8 cellular contexts compared by ENCODE assay signal in the genomic region with DNA sequence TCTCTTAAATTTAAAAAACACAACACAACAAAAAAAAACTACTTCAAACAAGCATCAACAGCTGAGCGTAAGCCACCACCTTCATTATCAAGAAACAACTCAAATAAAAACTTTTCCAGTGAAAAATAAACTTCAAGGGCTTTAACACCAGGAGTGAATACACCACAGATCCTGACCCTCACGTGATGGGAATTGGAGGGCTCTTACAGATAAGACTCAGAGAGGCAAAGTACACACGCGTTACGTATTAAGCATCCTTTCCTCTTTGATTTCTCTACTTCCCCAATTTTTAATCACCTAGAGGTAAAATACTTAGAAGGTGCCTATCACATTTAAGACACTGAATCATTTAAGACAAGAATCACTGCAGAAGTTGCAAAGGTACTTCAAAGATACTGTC. TPM values are rescaled to one million over a fixed set of nuclear protein-coding genes. Genes with fewer than 3 reads are reported as not detected.
A peak's percentile ranks its signal among the peaks of the same experiment; 100 is the strongest.
DNase-seq lines count a peak whose midpoint lies in the region; ATAC-seq and TF ChIP-seq lines count a peak whose summit lies in the region.

No MANE protein-coding gene starts in this region.

- no peak overlapping the region for H3K4ac ChIP-seq in H9 (ENCODE audit: low read depth, low read length)

- H3K4me1 Mint-ChIP-seq in H9, result peaks cover 25% of the 10 kb centered on the region in 2 experiments
- peaks cover 11% of the 10 kb centered on the region for H3K4me1 Mint-ChIP-seq in activated T-helper 17 cell treated with anti-CD3 and anti-CD28 coated beads, Interleukin-2, amount 50 U/mL, for 72 hours

- H4K20me1 ChIP-seq in H9 (ENCODE audit: control insufficient read depth, insufficient read depth, insufficient read length), result no peaks in the 10 kb centered on the region
- no peaks in the 10 kb centered on the region for H4K20me1 ChIP-seq in hepatocyte (ENCODE audit: insufficient read depth, poor library complexity, severe bottlenecking)

- DNase-seq in H9 (no peak), hepatocyte (ENCODE audit: low spot score) (peak; percentile 72), activated gamma-delta T cell (lab: John Stamatoyannopoulos, UW) (no peak)
- no peak for DNase-seq in stimulated activated naive CD4-positive, alpha-beta T cell treated with Interleukin-2 at 50 U/mL for 16 hours (lab: John Stamatoyannopoulos, UW)
- DNase-seq in stimulated activated naive CD4-positive, alpha-beta T cell (lab: John Stamatoyannopoulos, UW), result no peak

- no peak overlapping the region for H4K5ac ChIP-seq in H9 (ENCODE audit: insufficient read length, low read depth, low read length)

- no peak overlapping the region for H2BK5ac ChIP-seq in H9 (ENCODE audit: insufficient read length, low read length)

- no peak overlapping the region for H3K18ac ChIP-seq in H9 (ENCODE audit: insufficient read length, low read depth, low read length)

- H2AFZ ChIP-seq in H9 (ENCODE audit: low read length) (peak overlapping the region; percentile 89), hepatocyte (peak overlapping the region; percentile 28)

- no peak overlapping the region for H3K14ac ChIP-seq in H9 (ENCODE audit: insufficient read depth, low read length)

- H4K91ac ChIP-seq in H9 (ENCODE audit: insufficient read length, low read depth, low read length), result no peak overlapping the region

- H2AK5ac ChIP-seq in H9 (ENCODE audit: insufficient read length, low read length), result no peak overlapping the region

- H3K56ac ChIP-seq in H9 (ENCODE audit: insufficient read length, low read depth, low read length), result no peak overlapping the region

- no peak overlapping the region for H2BK120ac ChIP-seq in H9 (ENCODE audit: low read depth, low read length, poor library complexity, severe bottlenecking)

- H3K4me3 ChIP-seq in hepatocyte (peak overlapping the region; percentile 12), skin epidermis (peak overlapping the region; percentile 33 to 55 (median 41))

- H3K27ac Mint-ChIP-seq in H9, result peak overlapping the region; percentile 79 to 88 (median 87)
- peak overlapping the region; percentile 85 for H3K27ac Mint-ChIP-seq in activated T-helper 17 cell treated with anti-CD3 and anti-CD28 coated beads, Interleukin-2, amount 50 U/mL, for 72 hours

- no peaks in the 10 kb centered on the region for H3K9me3 Mint-ChIP-seq in H9
- no peaks in the 10 kb centered on the region for H3K9me3 Mint-ChIP-seq in activated T-helper 17 cell treated with anti-CD3 and anti-CD28 coated beads, Interleukin-2, amount 50 U/mL, for 72 hours

- no peak overlapping the region for H2BK12ac ChIP-seq in H9 (ENCODE audit: insufficient read length, low read depth, low read length)

- H2BK20ac ChIP-seq in H9 (ENCODE audit: low read depth, low read length, poor library complexity, severe bottlenecking), result no peak overlapping the region

- H3K9me3 ChIP-seq in H9 (ENCODE audit: control insufficient read depth, low read depth, low read length) (no peaks in the 10 kb centered on the region), hepatocyte (ENCODE audit: low read depth) (no peaks in the 10 kb centered on the region)

- no peaks in the 10 kb centered on the region for H3K36me3 Mint-ChIP-seq in H9 (ENCODE audit: insufficient read depth in 1 of 3, low read depth in 3 of 3)
- H3K36me3 Mint-ChIP-seq in activated T-helper 17 cell treated with anti-CD3 and anti-CD28 coated beads, Interleukin-2, amount 50 U/mL, for 72 hours (ENCODE audit: low read depth), result no peaks in the 10 kb centered on the region

- no peaks in the 10 kb centered on the region for H3K36me3 ChIP-seq in hepatocyte (replicated peaks; ENCODE audit: insufficient read depth, low read depth)

- no peak overlapping the region for H2BK15ac ChIP-seq in H9 (ENCODE audit: low read depth, low read length)

- H3K27ac ChIP-seq in H9 (ENCODE audit: insufficient read length, low read depth, low read length), result no peak overlapping the region
- H3K27ac ChIP-seq in hepatocyte, result peak overlapping the region; percentile 93
- peak overlapping the region in 20 of 21 experiments; percentile 25 to 96 (median 82) for H3K27ac ChIP-seq in skin epidermis

- H3K23me2 ChIP-seq in H9 (ENCODE audit: insufficient read length, low read depth, low read length, poor library complexity, severe bottlenecking), result peaks cover 4% of the 10 kb centered on the region

- H3K79me1 ChIP-seq in H9 (ENCODE audit: insufficient read depth, low read depth, low read length, poor library complexity, severe bottlenecking), result no peaks in the 10 kb centered on the region

- H3K4me2 ChIP-seq in H9 (ENCODE audit: insufficient read depth, insufficient read length, low read length) (peak overlapping the region; percentile 91), hepatocyte (peak overlapping the region; percentile 72)

- no peak overlapping the region for H3K23ac ChIP-seq in H9 (ENCODE audit: insufficient read length, low read depth, low read length)

- WGBS in H9 (ENCODE audit: extremely low coverage, insufficient read length, low lambda C conversion rate), result no CpG with 5 or more reads among the region's 5 CpGs
- WGBS in hepatocyte (ENCODE audit: low lambda C conversion rate, missing lambda C conversion rate), result 18% methylated on average over 5 of the region's 5 CpGs

- no peaks in the 10 kb centered on the region; the same call in 1 of the 2 replicates for H3K27me3 Mint-ChIP-seq in H9 (ENCODE audit: low read depth)
- peaks cover 53% of the 10 kb centered on the region for H3K27me3 Mint-ChIP-seq in activated T-helper 17 cell treated with anti-CD3 and anti-CD28 coated beads, Interleukin-2, amount 50 U/mL, for 72 hours

- H3K4me1 ChIP-seq in H9 (ENCODE audit: insufficient read depth, low read length), result no peaks in the 10 kb centered on the region; the same call in 1 of the 2 replicates
- H3K4me1 ChIP-seq in hepatocyte (ENCODE audit: insufficient read depth), result peaks cover 19% of the 10 kb centered on the region

- H3T11ph ChIP-seq in H9 (ENCODE audit: low read length), result no peak overlapping the region

- no peak overlapping the region for H4K8ac ChIP-seq in H9 (replicated peaks; ENCODE audit: insufficient read length, low read depth, low read length)

- no peaks in the 10 kb centered on the region for H3K9me2 ChIP-seq in hepatocyte (replicated peaks; ENCODE audit: insufficient read depth)

- H3K4me3 Mint-ChIP-seq in H9, result peak overlapping the region; percentile 80 to 83
- H3K4me3 Mint-ChIP-seq in activated T-helper 17 cell treated with anti-CD3 and anti-CD28 coated beads, Interleukin-2, amount 50 U/mL, for 72 hours, result peak overlapping the region; percentile 90

- H3K27me3 ChIP-seq in H9 (ENCODE audit: insufficient read depth, low read length), result no peaks in the 10 kb centered on the region
- no peaks in the 10 kb centered on the region for H3K27me3 ChIP-seq in hepatocyte

- ATAC-seq in activated T-helper 17 cell treated with anti-CD3 and anti-CD28 coated beads, Interleukin-2, amount 50 U/mL, for 72 hours (replicated peaks), result no peak
- no peak for ATAC-seq in HG03025 (IDR thresholded peaks at IDR 0.05; ENCODE audit: low FRiP score, unreplicated experiment)

- peak overlapping the region; percentile 21 for H3K9ac ChIP-seq in H9 (ENCODE audit: extremely low read depth, insufficient read length, low read length)

- TF ChIP-seq CTCF in H9 (conservative IDR thresholded peaks at IDR 0.05) (no peak), hepatocyte (IDR thresholded peaks at IDR 0.05; ENCODE audit: poor library complexity) (no peak)

- H3K79me2 ChIP-seq in H9 (ENCODE audit: insufficient read depth, low read length) (no peaks in the 10 kb centered on the region), hepatocyte (peaks cover 34% of the 10 kb centered on the region)

RNA-seq across cellular contexts. Expression of a gene that starts 0.6 kb away (rescaled TPM):
- total RNA-seq in H9 (2021) (2.1 and 2.7 TPM in 2 replicates), hepatocyte (7.9 and 13.5 TPM in 2 replicates)
- 1 to 10 TPM; 1.1 to 2.3 TPM for total RNA-seq in activated T-helper 17 cell treated with anti-CD3 and anti-CD28 coated beads, Interleukin-2, amount 50 U/mL, for 72 hours
- polyA plus RNA-seq in hepatocyte, result 5.4 and 8.8 TPM in 2 replicates
